In genomic region chr11:86952221-86952875, GRCh38 we compare ENCODE assay signal across 15 cellular contexts. TPM values are rescaled to one million over a fixed set of nuclear protein-coding genes. Genes with fewer than 3 reads are reported as not detected.
DNase-seq lines count a peak whose midpoint lies in the region; ATAC-seq and TF ChIP-seq lines count a peak whose summit lies in the region.
"Had no signal": no experiment of that assay in that cellular context is flagged by ENCODE, and none has a peak within 500 bp of the region (broad histone marks: within the 10 kb centered on the region; RNA-seq: fewer than 3 reads in every experiment).

No MANE protein-coding gene starts in this region.

- H2BK5ac ChIP-seq in IMR-90 (ENCODE audit: low read depth, low read length, poor library complexity, severe bottlenecking), result no peak overlapping the region
- H2BK5ac ChIP-seq in mesendoderm (ENCODE audit: low read length), result no peak overlapping the region

- no TSS peak for BruUV-seq in IMR-90 (replicated peaks; lab: Mats Ljungman, UMichigan)

- H2BK20ac ChIP-seq in IMR-90 (ENCODE audit: low read depth, low read length), result peak overlapping the region; percentile 3; the same call in 1 of the 2 replicates

- H3K4me1 Mint-ChIP-seq in T-helper 2 cell treated with Interferon-gamma antibody and Interleukin-4, amounts not matched to agents 5 μg/mL and 100 μg/mL, for 36 hours (ENCODE audit: low read depth), result peaks cover 11% of the 10 kb centered on the region

- H3K4me3 Mint-ChIP-seq in T-helper 2 cell treated with Interferon-gamma antibody and Interleukin-4, amounts not matched to agents 5 μg/mL and 100 μg/mL, for 36 hours, result no peak overlapping the region
- H3K4me3 Mint-ChIP-seq: activated naive CD4-positive, alpha-beta T cell treated with anti-CD3 and anti-CD28 coated beads for 36 hours had no signal

- H4K5ac ChIP-seq in IMR-90 (ENCODE audit: low read depth, low read length) (peak overlapping the region; percentile 37; the same call in 1 of the 2 replicates), mesendoderm (ENCODE audit: low read length) (no peak overlapping the region)

- H3K23ac ChIP-seq in IMR-90 (ENCODE audit: low read depth, low read length), result no peak overlapping the region
- no peak overlapping the region for H3K23ac ChIP-seq in mesendoderm (ENCODE audit: low read length)

- no peak overlapping the region for H3K9ac ChIP-seq in IMR-90 (ENCODE audit: low read depth, low read length)
- no peak overlapping the region for H3K9ac ChIP-seq in mesendoderm (ENCODE audit: low read length)
- H3K9ac ChIP-seq: BLaER1 had no signal

- H4K91ac ChIP-seq in IMR-90 (ENCODE audit: insufficient read depth, low read depth, low read length), result no peak overlapping the region; the same call in 1 of the 2 replicates

- peaks cover 9 to 33% of the 10 kb centered on the region in 2 experiments; a peak in 3 of 4 replicates for H3K79me1 ChIP-seq in IMR-90 (ENCODE audit: low read depth in 1 of 2, low read length in 2 of 2)
- peaks cover 26% of the 10 kb centered on the region for H3K79me1 ChIP-seq in mesendoderm (ENCODE audit: low read length)

- CTCF ChIA-PET in IMR-90 (lab: Yijun Ruan, JAX) (interaction anchor here (1.3 kb wide), 1 partner anchor 32 kb away, joined by 3 read pairs; no protein-coding TSS in a partner anchor), HEK293T (lab: Yijun Ruan, JAX) (no interaction called here)

- no peak overlapping the region for H2AFZ ChIP-seq in IMR-90 (replicated peaks; ENCODE audit: low read length, poor library complexity)

- H3K36me3 Mint-ChIP-seq in T-helper 2 cell treated with Interferon-gamma antibody and Interleukin-4, amounts not matched to agents 5 μg/mL and 100 μg/mL, for 36 hours (ENCODE audit: low read depth), result no peaks in the 10 kb centered on the region

- H3K56ac ChIP-seq in IMR-90 (ENCODE audit: extremely low read depth, insufficient read depth, low read length), result no peak overlapping the region
- peak overlapping the region; percentile 2 for H3K56ac ChIP-seq in mesendoderm (ENCODE audit: low read length)

- intact Hi-C loops in IMR-90 (cut with micrococcal nuclease) (no loop called here), esophagus muscularis mucosa (cut with DNase I) (no loop called here)

- H3K36me3 ChIP-seq in IMR-90 (ENCODE audit: control insufficient read depth, insufficient read depth, low read length), result peaks cover 7% of the 10 kb centered on the region; the same call in 1 of the 2 replicates
- H3K36me3 ChIP-seq in esophagus muscularis mucosa, result peaks cover 0 to 40% (median 9%) of the 10 kb centered on the region in 4 donors
- peaks cover 3% of the 10 kb centered on the region for H3K36me3 ChIP-seq in mesendoderm (ENCODE audit: control insufficient read depth, insufficient read depth, low read length)
- peaks cover 6% of the 10 kb centered on the region for H3K36me3 ChIP-seq in suprapubic skin
- H3K36me3 ChIP-seq: BLaER1 had no signal

- in situ Hi-C loops in IMR-90 (cut with MboI; ENCODE audit: low sequenced_read_pairs) (no loop called here), ACHN (cut with HindIII; ENCODE audit: low pct_ligation_motif_present, low pct_unique_long_range_greater_than_20kb, low sequenced_read_pairs) (no loop called here)

- H3K79me2 ChIP-seq in mesendoderm (ENCODE audit: control insufficient read depth, insufficient read depth, low read length), result peaks cover 57% of the 10 kb centered on the region

- H3K9me1 ChIP-seq in IMR-90 (ENCODE audit: insufficient read depth, low read length), result peaks cover 5% of the 10 kb centered on the region; the same call in 1 of the 2 replicates

- peak overlapping the region; percentile 79 for H2AK9ac ChIP-seq in IMR-90 (replicated peaks; ENCODE audit: low read depth, low read length, poor library complexity)

- H2BK120ac ChIP-seq in IMR-90 (ENCODE audit: low read depth, low read length) (0 out of 2 replicates have a peak overlapping the region, but pooled peaks have one; percentile 4), mesendoderm (ENCODE audit: low read depth, low read length) (no peak overlapping the region)

- H3K27me3 ChIP-seq in IMR-90 (ENCODE audit: control insufficient read depth, insufficient read depth, low read length) (no peaks in the 10 kb centered on the region), esophagus muscularis mucosa (no peaks in the 10 kb centered on the region), mesendoderm (ENCODE audit: insufficient read depth, low read length, poor library complexity) (no peaks in the 10 kb centered on the region), suprapubic skin (no peaks in the 10 kb centered on the region)
- H3K27me3 ChIP-seq: SJSA1 had no signal

- peak overlapping the region in 1 of 2 experiments; percentile 40; a peak in 1 of 4 replicates for H4K8ac ChIP-seq in IMR-90 (ENCODE audit: low read depth in 2 of 2, low read length in 2 of 2)
- no peak overlapping the region for H4K8ac ChIP-seq in mesendoderm (ENCODE audit: low read depth, low read length)

- H2AK5ac ChIP-seq in IMR-90 (ENCODE audit: low read depth, low read length) (peak overlapping the region; percentile 49; the same call in 1 of the 2 replicates), mesendoderm (ENCODE audit: low read length) (no peak overlapping the region)

- ATAC-seq in IMR-90 (ENCODE audit: low read depth), result no peak

- H3K18ac ChIP-seq in IMR-90 (ENCODE audit: low read depth, low read length), result peak overlapping the region; percentile 46; the same call in 1 of the 2 replicates
- H3K18ac ChIP-seq in mesendoderm (ENCODE audit: low read length), result no peak overlapping the region

- H3K9me3 ChIP-seq in IMR-90 (ENCODE audit: control insufficient read depth, insufficient read depth, low read length) (no peaks in the 10 kb centered on the region), esophagus muscularis mucosa (no peaks in the 10 kb centered on the region), suprapubic skin (no peaks in the 10 kb centered on the region)
- H3K9me3 ChIP-seq: BLaER1, SJSA1 had no signal

- H3K9me3 Mint-ChIP-seq in T-helper 2 cell treated with Interferon-gamma antibody and Interleukin-4, amounts not matched to agents 5 μg/mL and 100 μg/mL, for 36 hours, result no peaks in the 10 kb centered on the region
- H3K9me3 Mint-ChIP-seq: activated naive CD4-positive, alpha-beta T cell treated with anti-CD3 and anti-CD28 coated beads for 36 hours had no signal

- TF ChIP-seq CTCF in IMR-90 (conservative IDR thresholded peaks at IDR 0.05; ENCODE audit: low read depth, low read length), result no peak
- no peak for TF ChIP-seq CTCF in esophagus muscularis mucosa (IDR thresholded peaks at IDR 0.05)
- no peak for TF ChIP-seq CTCF in suprapubic skin (IDR thresholded peaks at IDR 0.05)

- H3K27me3 Mint-ChIP-seq in T-helper 2 cell treated with Interferon-gamma antibody and Interleukin-4, amounts not matched to agents 5 μg/mL and 100 μg/mL, for 36 hours (ENCODE audit: low read depth), result peaks cover 64% of the 10 kb centered on the region

- H3K4ac ChIP-seq in IMR-90 (ENCODE audit: low read depth, low read length), result peak overlapping the region; percentile 24
- H3K4ac ChIP-seq in mesendoderm (ENCODE audit: low read depth, low read length), result no peak overlapping the region

- no peak overlapping the region for H3K27ac Mint-ChIP-seq in T-helper 2 cell treated with Interferon-gamma antibody and Interleukin-4, amounts not matched to agents 5 μg/mL and 100 μg/mL, for 36 hours
- H3K27ac Mint-ChIP-seq: activated naive CD4-positive, alpha-beta T cell treated with anti-CD3 and anti-CD28 coated beads for 36 hours had no signal

- peak overlapping the region; percentile 49; the same call in 1 of the 2 replicates for H3K4me2 ChIP-seq in IMR-90 (ENCODE audit: low read depth, low read length)
- no peak overlapping the region for H3K4me2 ChIP-seq in mesendoderm (ENCODE audit: low read length)
- H3K4me2 ChIP-seq: BLaER1 had no signal

- no CpG with 5 or more reads among the region's 8 CpGs for WGBS in IMR-90 (ENCODE audit: extremely low coverage in 2 of 2, insufficient read length in 1 of 2), 2 experiments
- 55% methylated on average over 8 of the region's 8 CpGs for WGBS in esophagus muscularis mucosa
- no CpG with 5 or more reads among the region's 8 CpGs for WGBS in mesendoderm (ENCODE audit: extremely low coverage, insufficient coverage, low lambda C conversion rate)
- 65% methylated on average over 8 of the region's 8 CpGs for WGBS in suprapubic skin

- TF ChIP-seq POLR2A in IMR-90 (IDR thresholded peaks at IDR 0.05; ENCODE audit: low read depth, low read length) (no peak), esophagus muscularis mucosa (IDR thresholded peaks at IDR 0.05; ENCODE audit: low read depth) (no peak), suprapubic skin (IDR thresholded peaks at IDR 0.05) (no peak)

- DNase-seq in IMR-90 (no peak), esophagus muscularis mucosa (ENCODE audit: extremely low spot score) (no peak), mesendoderm (no peak), suprapubic skin (ENCODE audit: low spot score in 2 of 2) (no peak), ACHN (no peak), HEK293T (ENCODE audit: extremely low spot score) (no peak), NCI-H2171 treated with DMSO at 0.1 percent for 48 hours (lab: John Stamatoyannopoulos, UW) (no peak)
- DNase-seq in T-helper 2 cell treated with Interferon-gamma antibody and Interleukin-4, amounts not matched to agents 5 μg/mL and 100 μg/mL, for 36 hours (ENCODE audit: low spot score), result no peak
- DNase-seq: activated naive CD4-positive, alpha-beta T cell treated with anti-CD3 and anti-CD28 coated beads for 36 hours; cerebellar nuclear complex; DMS79; MV-4-11; NCI-H2171 had no signal

- H3K4me3 ChIP-seq in IMR-90 (ENCODE audit: insufficient read depth, low read depth, low read length) (no peak overlapping the region), esophagus muscularis mucosa (peak overlapping the region; percentile 73 to 97 (median 94)), mesendoderm (ENCODE audit: low read length) (no peak overlapping the region), suprapubic skin (peak overlapping the region; percentile 68)
- H3K4me3 ChIP-seq: BLaER1, SJSA1 had no signal

- H3K27ac ChIP-seq in IMR-90 (ENCODE audit: insufficient read depth, low read length) (no peak overlapping the region; the same call in 1 of the 2 replicates), esophagus muscularis mucosa (replicated peaks in 1 of 4) (peak overlapping the region; percentile 91 to 95 (median 94)), mesendoderm (ENCODE audit: low read depth, low read length) (no peak overlapping the region), suprapubic skin (peak overlapping the region; percentile 8)
- H3K27ac ChIP-seq: BLaER1, SJSA1 had no signal

- dilution Hi-C loops in IMR-90 (cut with HindIII; ENCODE audit: low sequenced_read_pairs, unreplicated experiment), result no loop called here

- H3K4me1 ChIP-seq in IMR-90 (ENCODE audit: control insufficient read depth, insufficient read depth, low read length) (peaks cover 19% of the 10 kb centered on the region), esophagus muscularis mucosa (peaks cover 55 to 83% (median 77%) of the 10 kb centered on the region in 4 donors), mesendoderm (ENCODE audit: control insufficient read depth, low read depth, low read length) (peaks cover 8% of the 10 kb centered on the region), suprapubic skin (peaks cover 45% of the 10 kb centered on the region)

- 0 out of 3 replicates have a peak overlapping the region, but pooled peaks have one; percentile 43 for H2BK15ac ChIP-seq in IMR-90 (ENCODE audit: low read depth, low read length)
- no peak overlapping the region for H2BK15ac ChIP-seq in mesendoderm (replicated peaks; ENCODE audit: low read depth)

- POLR2A ChIA-PET in IMR-90 (lab: Charles Lee; ENCODE audit: unreplicated experiment), result no interaction called here
- POLR2A ChIA-PET in HEK293T (lab: Yijun Ruan, JAX), result interaction anchor here (1.7 kb wide), 1 partner anchor 85 kb away, joined by 4 read pairs; no protein-coding TSS in a partner anchor

- H4K20me1 ChIP-seq in IMR-90 (ENCODE audit: insufficient read depth, low read length), result no peaks in the 10 kb centered on the region; the same call in 1 of the 2 replicates
- H4K20me1 ChIP-seq: BLaER1 had no signal

- no peak for TF ChIP-seq EP300 in esophagus muscularis mucosa (IDR thresholded peaks at IDR 0.05)
- no peak for TF ChIP-seq EP300 in suprapubic skin (IDR thresholded peaks at IDR 0.05)

- H3K14ac ChIP-seq in IMR-90 (replicated peaks; ENCODE audit: low read depth, low read length), result peak overlapping the region; percentile 54

- TF ChIP-seq RAD21 in IMR-90 (IDR thresholded peaks at IDR 0.05; ENCODE audit: low read length), result no peak

RNA-seq across cellular contexts. Expression of gene FZD4, which starts 2.8 kb away (rescaled TPM):
- total RNA-seq in IMR-90 (2012; rRNA removed), result 7.7 and 10.3 TPM in 2 replicates
- polyA plus RNA-seq in IMR-90 (2012; rRNA removed), result 3.1 and 3.7 TPM in 2 replicates
- 1.7 and 2.3 TPM in 2 replicates for polyA plus RNA-seq in IMR-90 (2012; cell fraction: cytosol; rRNA removed)
- polyA plus RNA-seq in IMR-90 (2012; cell fraction: nucleus; rRNA removed; ENCODE audit: low replicate concordance), result 1.5 and 4.4 TPM in 2 replicates
- 10 to 100 TPM; 23.7 to 42.3 (median 31.8) TPM for total RNA-seq in esophagus muscularis mucosa
- 4.7 TPM for polyA plus RNA-seq in mesendoderm (2013, experiment 1 of 2)
- 4.2 TPM for polyA plus RNA-seq in mesendoderm (2013, experiment 2 of 2)
- 10 to 100 TPM in 3 of 4 donors, 1 to 10 TPM in 1; 9.1 to 25.2 (median 15.5) TPM for total RNA-seq in suprapubic skin

Comparison
In these comparisons a context has a peak if more than half of its experiments do, and no peak if none do; other contexts are left out.
1. H3K27ac ChIP-seq: peak in esophagus muscularis mucosa (4 of 4) and suprapubic skin (single experiment); none in IMR-90 (single experiment) and mesendoderm (single experiment).
2. H3K4me3 ChIP-seq: peak in esophagus muscularis mucosa (4 of 4) and suprapubic skin (single experiment); none in IMR-90 (single experiment) and mesendoderm (single experiment).